8 cellular contexts compared by ENCODE assay signal in genomic region chr9:107750741-107751521, GRCh38.
DNase-seq lines count a peak whose midpoint lies in the region; ATAC-seq and TF ChIP-seq lines count a peak whose summit lies in the region.

No MANE protein-coding gene starts in this region.

- peak overlapping the region in 1 of 2 experiments; percentile 39; a peak in 2 of 4 replicates for H3K4me3 ChIP-seq in HCT116 (replicated peaks in 1 of 2; ENCODE audit: low read depth in 1 of 2, low read length in 2 of 2)
- peak overlapping the region in 1 of 4 donors; percentile 19 for H3K4me3 ChIP-seq in gastrocnemius medialis
- no peak overlapping the region for H3K4me3 ChIP-seq in HAP-1

- H3K79me2 ChIP-seq in HCT116 (ENCODE audit: insufficient read depth, low read length): no peaks in the 10 kb centered on the region

- H3K36me3 ChIP-seq in HCT116 (ENCODE audit: control insufficient read depth in 1 of 2, insufficient read depth in 2 of 2, low read length in 2 of 2) (no peaks in the 10 kb centered on the region), gastrocnemius medialis (no peaks in the 10 kb centered on the region), HAP-1 (replicated peaks) (no peaks in the 10 kb centered on the region)

- in situ Hi-C loops in gastrocnemius medialis (cut with MboI; ENCODE audit: low sequenced_read_pairs in 4 of 4) (no loop called here), HAP-1 (cut with MboI; ENCODE audit: low sequenced_read_pairs) (no loop called here)

- CTCF ChIA-PET in HCT116 (lab: Charles Lee): interaction anchor here (1.3 to 1.5 kb wide), 2 partner anchors 267 to 522 kb away, joined by 3 read pairs; no protein-coding TSS in a partner anchor

- peaks cover 51 to 73% of the 10 kb centered on the region in 2 experiments for H3K4me1 ChIP-seq in HCT116 (ENCODE audit: control insufficient read depth in 1 of 2, insufficient read depth in 2 of 2, low read length in 2 of 2)
- peaks cover 23 to 36% of the 10 kb centered on the region in 2 donors for H3K4me1 ChIP-seq in gastrocnemius medialis
- H3K4me1 ChIP-seq in HAP-1: peaks cover 8% of the 10 kb centered on the region

- H3K9ac ChIP-seq in HCT116 (ENCODE audit: low read length): peak overlapping the region; percentile 56

- DNase-seq in HCT116 (ENCODE audit: low read depth, low spot score): peak; percentile 81
- DNase-seq in T1000 (lab: John Stamatoyannopoulos, UW): peak; percentile 82
- peak; percentile 26 to 92 (median 72) for DNase-seq in head of caudate nucleus
- peak; percentile 88 to 93 for DNase-seq in gastrocnemius medialis
- no peak for DNase-seq in HAP-1 (ENCODE audit: low spot score in 2 of 2)
- no peak for DNase-seq in HuH-7.5 (ENCODE audit: low spot score)
- DNase-seq in T-helper 9 cell: no peak

- H3K27ac ChIP-seq in HCT116 (ENCODE audit: low read depth, low read length) (peak overlapping the region; percentile 88), gastrocnemius medialis (peak overlapping the region; percentile 87 to 91 (median 88))

- POLR2A ChIA-PET in HCT116 (lab: Charles Lee): interaction anchor here (0.6 to 2.2 kb wide), 4 partner anchors 11 to 303 kb away, joined by 3 to 9 read pairs (median 3); no protein-coding TSS in a partner anchor

- intact Hi-C loops in HCT116 (cut with micrococcal nuclease) (loop anchor here (2.0 to 10.0 kb wide), 5 partner anchors 266 to 814 kb away; no protein-coding TSS in a partner anchor), head of caudate nucleus (cut with DNase I) (loop anchor here (5.0 kb wide), 1 partner anchor 114 kb away; no protein-coding TSS in a partner anchor), gastrocnemius medialis (cut with DNase I; ENCODE audit: low total_unique reads) (loop anchor here (1.0 to 5.0 kb wide), 6 partner anchors 64 to 721 kb away; partner anchors contain the start of gene KLF4)

- no peaks in the 10 kb centered on the region for H3K27me3 ChIP-seq in HCT116 (ENCODE audit: insufficient read depth, low read length)
- H3K27me3 ChIP-seq in gastrocnemius medialis: no peaks in the 10 kb centered on the region
- H3K27me3 ChIP-seq in HAP-1 (ENCODE audit: low read depth): no peaks in the 10 kb centered on the region

- H2AFZ ChIP-seq in HCT116 (ENCODE audit: low read depth, low read length, poor library complexity, severe bottlenecking): no peak overlapping the region

- H3K9me3 ChIP-seq in HCT116 (ENCODE audit: control insufficient read depth in 1 of 2, insufficient read depth in 1 of 2, low read depth in 1 of 2, low read length in 2 of 2) (no peaks in the 10 kb centered on the region), gastrocnemius medialis (no peaks in the 10 kb centered on the region), HAP-1 (no peaks in the 10 kb centered on the region)

- BruUV-seq in HCT116 (replicated peaks; lab: Mats Ljungman, UMichigan): no TSS peak

- peak overlapping the region; percentile 56 for H3K4me2 ChIP-seq in HCT116 (ENCODE audit: low read length)

- TF ChIP-seq POLR2A in HCT116 (IDR thresholded peaks at IDR 0.05; ENCODE audit: borderline replicate concordance, extremely low read depth, insufficient read depth, insufficient read length) (no peak), gastrocnemius medialis (IDR thresholded peaks at IDR 0.05) (peak in 1 of 2 donors; percentile 34)

- H3K9me2 ChIP-seq in HCT116 (ENCODE audit: insufficient read depth): no peaks in the 10 kb centered on the region; the same call in 1 of the 2 replicates

- RAD21 ChIA-PET in HCT116 (lab: Charles Lee; ENCODE audit: low non-redundant PET in 1 of 2, low total read pairs in 2 of 2, uncharacterized antibody in 2 of 2, unreplicated experiment in 2 of 2): interaction anchor here in 1 of 2 experiments (1.2 kb wide), 1 partner anchor 40 kb away, joined by 3 read pairs; no protein-coding TSS in a partner anchor

- TF ChIP-seq RAD21 in HCT116 (IDR thresholded peaks at IDR 0.05; ENCODE audit: low read depth): no peak

- no peaks in the 10 kb centered on the region for H4K20me1 ChIP-seq in HCT116 (ENCODE audit: insufficient read depth)

- ATAC-seq in HCT116 (peak; percentile 23), gastrocnemius medialis (peak; percentile 79), HG03521 (IDR thresholded peaks at IDR 0.05; ENCODE audit: unreplicated experiment) (no peak)

- TF ChIP-seq CTCF in HCT116 (IDR thresholded peaks at IDR 0.05 in 2 of 3, conservative IDR thresholded peaks at IDR 0.05 in 1 of 3; ENCODE audit: borderline replicate concordance in 1 of 3, insufficient read depth in 1 of 3, low read depth in 2 of 3, low read length in 2 of 3): no peak
- no peak for TF ChIP-seq CTCF in gastrocnemius medialis (IDR thresholded peaks at IDR 0.05 in 4 of 5, conservative IDR thresholded peaks at IDR 0.05 in 1 of 5)

TF ChIP-seq in HCT116, 20 proteins besides CTCF, POLR2A, EP300 and RAD21:
- no peak for TF ChIP-seq MAX (IDR thresholded peaks at IDR 0.05)
- TF ChIP-seq POLR2AphosphoS5 (IDR thresholded peaks at IDR 0.05; ENCODE audit: low read depth, low read length): peak; percentile 45
- TF ChIP-seq EGR1 (IDR thresholded peaks at IDR 0.05; ENCODE audit: low read depth): no peak

Comparison
In these comparisons a context has a peak if more than half of its experiments do, and no peak if none do; other contexts are left out.
1. DNase-seq: peak in HCT116 (single experiment), T1000 (single experiment), head of caudate nucleus (42 of 42) and gastrocnemius medialis (2 of 2); none in HAP-1 (0 of 2), HuH-7.5 (single experiment) and T-helper 9 cell (single experiment).